ENCODE assay signal across 9 cellular contexts in genomic region chr16:20675488-20676267, GRCh38. TPM values are rescaled to one million over a fixed set of nuclear protein-coding genes. Genes with fewer than 3 reads are reported as not detected.
DNase-seq lines count a peak whose midpoint lies in the region; ATAC-seq and TF ChIP-seq lines count a peak whose summit lies in the region.
"Had no signal": no experiment of that assay in that cellular context is flagged by ENCODE, and none has a peak within 500 bp of the region (broad histone marks: within the 10 kb centered on the region; RNA-seq: fewer than 3 reads in every experiment).

No MANE protein-coding gene starts in this region.

- no peaks in the 10 kb centered on the region for H3K9me3 Mint-ChIP-seq in CD4-positive, alpha-beta T cell
- H3K9me3 Mint-ChIP-seq in GM23338 = no peaks in the 10 kb centered on the region
- no peaks in the 10 kb centered on the region for H3K9me3 Mint-ChIP-seq in stimulated activated naive CD8-positive, alpha-beta T cell treated with anti-CD3 and anti-CD28 coated beads, Interleukin-15, amount 100 ng/mL, for 72 hours

- no peaks in the 10 kb centered on the region for H3K9me2 ChIP-seq in GM23338 (ENCODE audit: insufficient read depth)

- peak in 5 of 10 experiments; percentile 2 to 40 (median 12) for DNase-seq in CD4-positive, alpha-beta T cell
- peak; percentile 96 for DNase-seq in GM23338 (ENCODE audit: low spot score)
- DNase-seq in NCI-H774 (lab: John Stamatoyannopoulos, UW) = peak; percentile 61
- DNase-seq in cardiac fibroblast (ENCODE audit: low read depth in 2 of 2) = peak; percentile 22 to 53
- peak in 1 of 2 donors; percentile 35 for DNase-seq in lower leg skin (ENCODE audit: low spot score in 2 of 2)
- DNase-seq in stimulated activated naive CD8-positive, alpha-beta T cell treated with anti-CD3 and anti-CD28 coated beads, Interleukin-15, amount 100 ng/mL, for 72 hours = peak; percentile 12 to 15
- DNase-seq in cerebellum (ENCODE audit: low spot score) = no peak
- DNase-seq in effector CD4-positive, alpha-beta T cell = no peak

- peak overlapping the region; percentile 93; the same call in 1 of the 2 replicates for H2AFZ ChIP-seq in GM23338

- peak overlapping the region; percentile 48 for H3K4me3 ChIP-seq in GM23338
- peak overlapping the region; percentile 33 to 44 for H3K4me3 ChIP-seq in cardiac fibroblast (replicated peaks in 1 of 2; ENCODE audit: low read depth in 2 of 2, low read length in 2 of 2)
- H3K4me3 ChIP-seq in lower leg skin (ENCODE audit: low read depth, poor library complexity, severe bottlenecking) = peak overlapping the region; percentile 12

- H3K4me2 ChIP-seq in GM23338 = peak overlapping the region; percentile 70

- POLR2A ChIA-PET in CD4-positive, alpha-beta T cell (lab: Charles Lee) = no interaction called here

- peaks cover 39% of the 10 kb centered on the region for H3K4me1 ChIP-seq in GM23338 (ENCODE audit: insufficient read depth)

- no peaks in the 10 kb centered on the region for H3K9me3 ChIP-seq in CD4-positive, alpha-beta T cell (ENCODE audit: control insufficient read depth, low read length)

- WGBS in lower leg skin, 2 donors = 4 to 5% methylated on average over 6 of the region's 6 CpGs

- H3F3A ChIP-seq in GM23338 (replicated peaks; ENCODE audit: low read depth) = peaks cover 7% of the 10 kb centered on the region; the same call in 1 of the 2 replicates

- H4K20me1 ChIP-seq in GM23338 (replicated peaks; ENCODE audit: insufficient read depth) = no peaks in the 10 kb centered on the region

- peak; percentile 70 for ATAC-seq in CD4-positive, alpha-beta T cell (ENCODE audit: poor library complexity)
- peak; percentile 92 for ATAC-seq in GM23338
- ATAC-seq in stimulated activated naive CD8-positive, alpha-beta T cell treated with anti-CD3 and anti-CD28 coated beads, Interleukin-15, amount 100 ng/mL, for 72 hours = peak; percentile 80

- H3K27ac ChIP-seq in CD4-positive, alpha-beta T cell (ENCODE audit: low read depth, low read length) = no peak overlapping the region
- H3K27ac ChIP-seq in GM23338 (ENCODE audit: low read depth) = peak overlapping the region; percentile 73

- H3K27me3 Mint-ChIP-seq in CD4-positive, alpha-beta T cell = no peaks in the 10 kb centered on the region
- peaks cover 10% of the 10 kb centered on the region for H3K27me3 Mint-ChIP-seq in GM23338 (ENCODE audit: insufficient read depth, low read depth, poor library complexity)
- H3K27me3 Mint-ChIP-seq in stimulated activated naive CD8-positive, alpha-beta T cell treated with anti-CD3 and anti-CD28 coated beads, Interleukin-15, amount 100 ng/mL, for 72 hours = no peaks in the 10 kb centered on the region

- H3K36me3 Mint-ChIP-seq in CD4-positive, alpha-beta T cell (ENCODE audit: low read depth) = no peaks in the 10 kb centered on the region
- no peaks in the 10 kb centered on the region for H3K36me3 Mint-ChIP-seq in GM23338 (ENCODE audit: low read depth)

- CTCF ChIA-PET in CD4-positive, alpha-beta T cell (lab: Charles Lee) = no interaction called here

- peak overlapping the region; percentile 87 for H3K27ac Mint-ChIP-seq in CD4-positive, alpha-beta T cell
- H3K27ac Mint-ChIP-seq in GM23338 = peak overlapping the region; percentile 95
- H3K27ac Mint-ChIP-seq in stimulated activated naive CD8-positive, alpha-beta T cell treated with anti-CD3 and anti-CD28 coated beads, Interleukin-15, amount 100 ng/mL, for 72 hours = peak overlapping the region; percentile 49 to 61

- TF ChIP-seq CTCF in CD4-positive, alpha-beta T cell (IDR thresholded peaks at IDR 0.05) = no peak
- TF ChIP-seq CTCF in GM23338 (conservative IDR thresholded peaks at IDR 0.05; ENCODE audit: low read depth in 2 of 2) = no peak
- TF ChIP-seq CTCF in cardiac fibroblast (IDR thresholded peaks at IDR 0.05; ENCODE audit: low read depth, low read length) = no peak
- no peak for TF ChIP-seq CTCF in lower leg skin (IDR thresholded peaks at IDR 0.05)

- no peaks in the 10 kb centered on the region for H3K27me3 ChIP-seq in CD4-positive, alpha-beta T cell (ENCODE audit: control insufficient read depth, insufficient read depth, low read length)
- peaks cover 24% of the 10 kb centered on the region for H3K27me3 ChIP-seq in GM23338 (ENCODE audit: insufficient read depth)

- peaks cover 37% of the 10 kb centered on the region for H3K4me1 Mint-ChIP-seq in CD4-positive, alpha-beta T cell (ENCODE audit: low read depth)
- peaks cover 52% of the 10 kb centered on the region for H3K4me1 Mint-ChIP-seq in GM23338
- peaks cover 29% of the 10 kb centered on the region for H3K4me1 Mint-ChIP-seq in stimulated activated naive CD8-positive, alpha-beta T cell treated with anti-CD3 and anti-CD28 coated beads, Interleukin-15, amount 100 ng/mL, for 72 hours

- intact Hi-C loops in CD4-positive, alpha-beta T cell (cut with DNase I, micrococcal nuclease) = no loop called here
- intact Hi-C loops in lower leg skin (cut with DNase I; ENCODE audit: low total_unique reads) = no loop called here

- peak overlapping the region; percentile 88 for H3K4me3 Mint-ChIP-seq in CD4-positive, alpha-beta T cell
- peak overlapping the region; percentile 56 for H3K4me3 Mint-ChIP-seq in GM23338
- peak overlapping the region; percentile 78 to 83 for H3K4me3 Mint-ChIP-seq in stimulated activated naive CD8-positive, alpha-beta T cell treated with anti-CD3 and anti-CD28 coated beads, Interleukin-15, amount 100 ng/mL, for 72 hours

- no peaks in the 10 kb centered on the region for H3K36me3 ChIP-seq in GM23338 (ENCODE audit: insufficient read depth)

- no peak for TF ChIP-seq POLR2A in lower leg skin (IDR thresholded peaks at IDR 0.05)

- no peaks in the 10 kb centered on the region for H3K79me2 ChIP-seq in GM23338 (replicated peaks; ENCODE audit: insufficient read depth)

TF ChIP-seq in GM23338, 12 proteins besides CTCF, POLR2A, EP300 and RAD21 (continues in another document):
- TF ChIP-seq ZNF462 (CRISPR knock-in tag; IDR thresholded peaks at IDR 0.05) = 0 out of 2 replicates have a peak, but pooled peaks have one; percentile 2

RNA-seq across cellular contexts. Expression of gene ACSM1, which starts 21.8 kb away (rescaled TPM):
- total RNA-seq in CD4-positive, alpha-beta T cell = under 1 TPM; 0.17 to 0.36 TPM
- total RNA-seq in GM23338 (2014; rRNA removed; shearing (Covaris generic)) = 0.38 and 1.4 TPM in 2 replicates
- polyA plus RNA-seq in GM23338 (2016; fragmentation: Nextera tagmentation; extraction: Ambion mirVana) = 0.26 and 0.34 TPM in 2 replicates
- total RNA-seq in lower leg skin = 1 to 10 TPM in 1 of 4 donors, under 1 TPM in 3; 0.49 to 1.1 (median 0.57) TPM
- total RNA-seq in cerebellum = 0.09 TPM
- total RNA-seq: dermis microvascular lymphatic vessel endothelial cell had no signal

Comparison
In these comparisons a context has a peak if more than half of its experiments do, and no peak if none do; other contexts are left out.
1. DNase-seq: peak in GM23338 (single experiment), NCI-H774 (single experiment), cardiac fibroblast (2 of 2) and stimulated activated naive CD8-positive, alpha-beta T cell treated with anti-CD3 and anti-CD28 coated beads, Interleukin-15, amount 100 ng/mL, for 72 hours (2 of 2); none in cerebellum (single experiment) and effector CD4-positive, alpha-beta T cell (single experiment).
2. Peak in every context shown above with its lines, with median percentiles within 50 percentile points of each other: ATAC-seq, H3K27ac Mint-ChIP-seq, H3K4me3 Mint-ChIP-seq and H3K4me3 ChIP-seq.